In genomic region chr21:46324390-46325072, GRCh38 we compare ENCODE assay signal across 1 cellular context.
A peak's percentile ranks its signal among the peaks of the same experiment; 100 is the strongest.
TF ChIP-seq lines count a peak whose summit lies in the region.

No MANE protein-coding gene starts in this region.

TF ChIP-seq in K562, 482 proteins besides CTCF, POLR2A, EP300 and RAD21 (continued from another document and continues in another):
- no peak for TF ChIP-seq CREB3 (tag; conservative IDR thresholded peaks at IDR 0.05; ENCODE audit: low read depth)
- no peak for TF ChIP-seq HES1 (IDR thresholded peaks at IDR 0.05; ENCODE audit: low read depth)
- TF ChIP-seq NFXL1 (CRISPR knock-in tag; IDR thresholded peaks at IDR 0.05) = no peak
- no peak for TF ChIP-seq NCOA6 (IDR thresholded peaks at IDR 0.05)
- TF ChIP-seq CBX5 (IDR thresholded peaks at IDR 0.05; ENCODE audit: borderline replicate concordance, low read depth) = 0 out of 2 replicates have a peak, but pooled peaks have one; percentile 12
- no peak for TF ChIP-seq E2F8 (IDR thresholded peaks at IDR 0.05; ENCODE audit: low read depth, partially characterized antibody)
- no peak for TF ChIP-seq ZNF3 (CRISPR knock-in tag; IDR thresholded peaks at IDR 0.05)
- no peak for TF ChIP-seq TCF7L2 (IDR thresholded peaks at IDR 0.05; ENCODE audit: low read depth, low read length)
- TF ChIP-seq, protein P1, sequence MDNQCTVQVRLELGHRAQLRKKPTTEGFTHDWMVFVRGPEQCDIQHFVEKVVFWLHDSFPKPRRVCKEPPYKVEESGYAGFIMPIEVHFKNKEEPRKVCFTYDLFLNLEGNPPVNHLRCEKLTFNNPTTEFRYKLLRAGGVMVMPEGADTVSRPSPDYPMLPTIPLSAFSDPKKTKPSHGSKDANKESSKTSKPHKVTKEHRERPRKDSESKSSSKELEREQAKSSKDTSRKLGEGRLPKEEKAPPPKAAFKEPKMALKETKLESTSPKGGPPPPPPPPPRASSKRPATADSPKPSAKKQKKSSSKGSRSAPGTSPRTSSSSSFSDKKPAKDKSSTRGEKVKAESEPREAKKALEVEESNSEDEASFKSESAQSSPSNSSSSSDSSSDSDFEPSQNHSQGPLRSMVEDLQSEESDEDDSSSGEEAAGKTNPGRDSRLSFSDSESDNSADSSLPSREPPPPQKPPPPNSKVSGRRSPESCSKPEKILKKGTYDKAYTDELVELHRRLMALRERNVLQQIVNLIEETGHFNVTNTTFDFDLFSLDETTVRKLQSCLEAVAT (IDR thresholded peaks at IDR 0.05) = no peak
- no peak for TF ChIP-seq POLR2AphosphoS2 (IDR thresholded peaks at IDR 0.05; ENCODE audit: low read length)
- no peak for TF ChIP-seq NR2F6 (CRISPR knock-in tag; IDR thresholded peaks at IDR 0.05)
- no peak for TF ChIP-seq LCOR (CRISPR knock-in tag; IDR thresholded peaks at IDR 0.05)
- TF ChIP-seq ZNF253 (CRISPR knock-in tag; conservative IDR thresholded peaks at IDR 0.05) = no peak
- TF ChIP-seq ZNF134 (CRISPR knock-in tag; conservative IDR thresholded peaks at IDR 0.05) = no peak
- TF ChIP-seq EGR1 (conservative IDR thresholded peaks at IDR 0.05) = no peak; the same call in 1 of the 2 replicates
- no peak for TF ChIP-seq RUNX1 (IDR thresholded peaks at IDR 0.05; ENCODE audit: low read depth)
- TF ChIP-seq CHD7 (IDR thresholded peaks at IDR 0.05; ENCODE audit: low read depth, low read length) = no peak
- TF ChIP-seq, protein P2, sequence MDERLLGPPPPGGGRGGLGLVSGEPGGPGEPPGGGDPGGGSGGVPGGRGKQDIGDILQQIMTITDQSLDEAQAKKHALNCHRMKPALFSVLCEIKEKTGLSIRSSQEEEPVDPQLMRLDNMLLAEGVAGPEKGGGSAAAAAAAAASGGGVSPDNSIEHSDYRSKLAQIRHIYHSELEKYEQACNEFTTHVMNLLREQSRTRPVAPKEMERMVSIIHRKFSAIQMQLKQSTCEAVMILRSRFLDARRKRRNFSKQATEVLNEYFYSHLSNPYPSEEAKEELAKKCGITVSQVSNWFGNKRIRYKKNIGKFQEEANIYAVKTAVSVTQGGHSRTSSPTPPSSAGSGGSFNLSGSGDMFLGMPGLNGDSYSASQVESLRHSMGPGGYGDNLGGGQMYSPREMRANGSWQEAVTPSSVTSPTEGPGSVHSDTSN (CRISPR knock-in tag; IDR thresholded peaks at IDR 0.05; ENCODE audit: low read depth) = no peak
- TF ChIP-seq, protein P2 (tag; conservative IDR thresholded peaks at IDR 0.05; ENCODE audit: low read depth) = no peak
- TF ChIP-seq RERE (CRISPR knock-in tag; IDR thresholded peaks at IDR 0.05; ENCODE audit: borderline replicate concordance) = no peak
- no peak for TF ChIP-seq SMARCC2 (IDR thresholded peaks at IDR 0.05; ENCODE audit: low read depth)
- TF ChIP-seq PPARD (CRISPR knock-in tag; IDR thresholded peaks at IDR 0.05) = no peak
- peak in 1 of 2 experiments; percentile 79; a peak in 1 of 4 replicates for TF ChIP-seq SIN3A (IDR thresholded peaks at IDR 0.05; ENCODE audit: borderline replicate concordance in 2 of 2, control insufficient read depth in 1 of 2, low read depth in 2 of 2, low read length in 2 of 2)
